ENCODE assay signal across 1 cellular context in the genomic region with DNA sequence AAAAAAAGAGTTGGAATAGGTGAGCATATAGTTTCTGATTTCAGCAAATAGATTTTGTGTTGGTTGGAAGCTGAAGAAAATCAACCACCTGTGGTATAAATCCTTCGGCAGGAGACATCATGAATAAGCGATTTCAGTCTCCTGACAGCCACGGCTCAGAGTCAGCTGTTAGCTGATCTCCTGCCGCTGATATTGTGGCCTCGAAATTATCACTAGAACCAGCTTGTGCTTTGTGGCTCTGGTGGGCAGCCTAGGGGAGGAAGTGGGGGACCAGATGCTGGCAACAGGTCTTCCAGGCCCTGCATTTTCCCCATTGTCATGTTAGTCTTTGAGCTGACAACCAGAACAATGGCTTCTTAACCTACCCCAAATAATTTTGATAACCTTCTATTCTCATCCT.
A peak's percentile ranks its signal among the peaks of the same experiment; 100 is the strongest.
TF ChIP-seq lines count a peak whose summit lies in the region.

No MANE protein-coding gene starts in this region.

TF ChIP-seq in K562, 482 proteins besides CTCF, POLR2A, EP300 and RAD21 (continued from another document and continues in another):
- TF ChIP-seq, protein P1, sequence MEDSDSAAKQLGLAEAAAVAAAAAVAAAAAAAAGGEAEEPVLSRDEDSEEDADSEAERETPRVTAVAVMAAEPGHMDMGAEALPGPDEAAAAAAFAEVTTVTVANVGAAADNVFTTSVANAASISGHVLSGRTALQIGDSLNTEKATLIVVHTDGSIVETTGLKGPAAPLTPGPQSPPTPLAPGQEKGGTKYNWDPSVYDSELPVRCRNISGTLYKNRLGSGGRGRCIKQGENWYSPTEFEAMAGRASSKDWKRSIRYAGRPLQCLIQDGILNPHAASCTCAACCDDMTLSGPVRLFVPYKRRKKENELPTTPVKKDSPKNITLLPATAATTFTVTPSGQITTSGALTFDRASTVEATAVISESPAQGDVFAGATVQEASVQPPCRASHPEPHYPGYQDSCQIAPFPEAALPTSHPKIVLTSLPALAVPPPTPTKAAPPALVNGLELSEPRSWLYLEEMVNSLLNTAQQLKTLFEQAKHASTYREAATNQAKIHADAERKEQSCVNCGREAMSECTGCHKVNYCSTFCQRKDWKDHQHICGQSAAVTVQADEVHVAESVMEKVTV (CRISPR knock-in tag; IDR thresholded peaks at IDR 0.05): no peak
- TF ChIP-seq MYNN (IDR thresholded peaks at IDR 0.05) (peak; percentile 55; the same call in 1 of the 2 replicates), MYNN (CRISPR knock-in tag; IDR thresholded peaks at IDR 0.05) (no peak), ZFX (CRISPR knock-in tag; IDR thresholded peaks at IDR 0.05) (no peak), MIER1 (IDR thresholded peaks at IDR 0.05; ENCODE audit: low read depth) (no peak), KDM2B (CRISPR knock-in tag; IDR thresholded peaks at IDR 0.05) (no peak), GTF2A2 (tag; IDR thresholded peaks at IDR 0.05) (no peak), CBX3 (IDR thresholded peaks at IDR 0.05; ENCODE audit: borderline replicate concordance in 1 of 2, low read length in 2 of 2) (no peak), DACH1 (IDR thresholded peaks at IDR 0.05; ENCODE audit: partially characterized antibody) (peak; percentile 53), HDAC3 (IDR thresholded peaks at IDR 0.05; ENCODE audit: borderline replicate concordance, partially characterized antibody) (no peak), YBX1 (IDR thresholded peaks at IDR 0.05) (no peak), PTTG1 (tag; IDR thresholded peaks at IDR 0.05; ENCODE audit: low read depth) (no peak), PHB2 (IDR thresholded peaks at IDR 0.05; ENCODE audit: low read depth) (no peak), ZEB2 (IDR thresholded peaks at IDR 0.05) (no peak), EWSR1 (IDR thresholded peaks at IDR 0.05; ENCODE audit: borderline replicate concordance, low read depth, partially characterized antibody) (no peak), LCOR (CRISPR knock-in tag; IDR thresholded peaks at IDR 0.05) (peak; percentile 49; the same call in 1 of the 2 replicates), SRF (CRISPR knock-in tag; IDR thresholded peaks at IDR 0.05) (no peak), MEIS2 (IDR thresholded peaks at IDR 0.05; ENCODE audit: partially characterized antibody) (peak; percentile 91), MEF2D (tag; conservative IDR thresholded peaks at IDR 0.05; ENCODE audit: low read depth) (no peak), KHSRP (IDR thresholded peaks at IDR 0.05) (no peak), CEBPG (CRISPR knock-in tag; IDR thresholded peaks at IDR 0.05) (no peak), CEBPG (tag; conservative IDR thresholded peaks at IDR 0.05 in 1 of 2, IDR thresholded peaks at IDR 0.05 in 1 of 2) (no peak), ZFP36 (IDR thresholded peaks at IDR 0.05; ENCODE audit: low read depth, low read length, partially characterized antibody) (no peak)
- TF ChIP-seq, protein P2, sequence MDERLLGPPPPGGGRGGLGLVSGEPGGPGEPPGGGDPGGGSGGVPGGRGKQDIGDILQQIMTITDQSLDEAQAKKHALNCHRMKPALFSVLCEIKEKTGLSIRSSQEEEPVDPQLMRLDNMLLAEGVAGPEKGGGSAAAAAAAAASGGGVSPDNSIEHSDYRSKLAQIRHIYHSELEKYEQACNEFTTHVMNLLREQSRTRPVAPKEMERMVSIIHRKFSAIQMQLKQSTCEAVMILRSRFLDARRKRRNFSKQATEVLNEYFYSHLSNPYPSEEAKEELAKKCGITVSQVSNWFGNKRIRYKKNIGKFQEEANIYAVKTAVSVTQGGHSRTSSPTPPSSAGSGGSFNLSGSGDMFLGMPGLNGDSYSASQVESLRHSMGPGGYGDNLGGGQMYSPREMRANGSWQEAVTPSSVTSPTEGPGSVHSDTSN (CRISPR knock-in tag; IDR thresholded peaks at IDR 0.05; ENCODE audit: low read depth): no peak
- TF ChIP-seq, protein P2 (tag; conservative IDR thresholded peaks at IDR 0.05; ENCODE audit: low read depth): peak; percentile 71
- TF ChIP-seq, protein P3, sequence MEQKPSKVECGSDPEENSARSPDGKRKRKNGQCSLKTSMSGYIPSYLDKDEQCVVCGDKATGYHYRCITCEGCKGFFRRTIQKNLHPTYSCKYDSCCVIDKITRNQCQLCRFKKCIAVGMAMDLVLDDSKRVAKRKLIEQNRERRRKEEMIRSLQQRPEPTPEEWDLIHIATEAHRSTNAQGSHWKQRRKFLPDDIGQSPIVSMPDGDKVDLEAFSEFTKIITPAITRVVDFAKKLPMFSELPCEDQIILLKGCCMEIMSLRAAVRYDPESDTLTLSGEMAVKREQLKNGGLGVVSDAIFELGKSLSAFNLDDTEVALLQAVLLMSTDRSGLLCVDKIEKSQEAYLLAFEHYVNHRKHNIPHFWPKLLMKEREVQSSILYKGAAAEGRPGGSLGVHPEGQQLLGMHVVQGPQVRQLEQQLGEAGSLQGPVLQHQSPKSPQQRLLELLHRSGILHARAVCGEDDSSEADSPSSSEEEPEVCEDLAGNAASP (IDR thresholded peaks at IDR 0.05): no peak
- TF ChIP-seq, protein P4, sequence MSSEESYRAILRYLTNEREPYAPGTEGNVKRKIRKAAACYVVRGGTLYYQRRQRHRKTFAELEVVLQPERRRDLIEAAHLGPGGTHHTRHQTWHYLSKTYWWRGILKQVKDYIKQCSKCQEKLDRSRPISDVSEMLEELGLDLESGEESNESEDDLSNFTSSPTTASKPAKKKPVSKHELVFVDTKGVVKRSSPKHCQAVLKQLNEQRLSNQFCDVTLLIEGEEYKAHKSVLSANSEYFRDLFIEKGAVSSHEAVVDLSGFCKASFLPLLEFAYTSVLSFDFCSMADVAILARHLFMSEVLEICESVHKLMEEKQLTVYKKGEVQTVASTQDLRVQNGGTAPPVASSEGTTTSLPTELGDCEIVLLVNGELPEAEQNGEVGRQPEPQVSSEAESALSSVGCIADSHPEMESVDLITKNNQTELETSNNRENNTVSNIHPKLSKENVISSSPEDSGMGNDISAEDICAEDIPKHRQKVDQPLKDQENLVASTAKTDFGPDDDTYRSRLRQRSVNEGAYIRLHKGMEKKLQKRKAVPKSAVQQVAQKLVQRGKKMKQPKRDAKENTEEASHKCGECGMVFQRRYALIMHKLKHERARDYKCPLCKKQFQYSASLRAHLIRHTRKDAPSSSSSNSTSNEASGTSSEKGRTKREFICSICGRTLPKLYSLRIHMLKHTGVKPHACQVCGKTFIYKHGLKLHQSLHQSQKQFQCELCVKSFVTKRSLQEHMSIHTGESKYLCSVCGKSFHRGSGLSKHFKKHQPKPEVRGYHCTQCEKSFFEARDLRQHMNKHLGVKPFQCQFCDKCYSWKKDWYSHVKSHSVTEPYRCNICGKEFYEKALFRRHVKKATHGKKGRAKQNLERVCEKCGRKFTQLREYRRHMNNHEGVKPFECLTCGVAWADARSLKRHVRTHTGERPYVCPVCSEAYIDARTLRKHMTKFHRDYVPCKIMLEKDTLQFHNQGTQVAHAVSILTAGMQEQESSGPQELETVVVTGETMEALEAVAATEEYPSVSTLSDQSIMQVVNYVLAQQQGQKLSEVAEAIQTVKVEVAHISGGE (CRISPR knock-in tag; IDR thresholded peaks at IDR 0.05): 0 out of 6 replicates have a peak, but pooled peaks of 1 of the 3 experiments have one; percentile 36
- TF ChIP-seq, protein P5, sequence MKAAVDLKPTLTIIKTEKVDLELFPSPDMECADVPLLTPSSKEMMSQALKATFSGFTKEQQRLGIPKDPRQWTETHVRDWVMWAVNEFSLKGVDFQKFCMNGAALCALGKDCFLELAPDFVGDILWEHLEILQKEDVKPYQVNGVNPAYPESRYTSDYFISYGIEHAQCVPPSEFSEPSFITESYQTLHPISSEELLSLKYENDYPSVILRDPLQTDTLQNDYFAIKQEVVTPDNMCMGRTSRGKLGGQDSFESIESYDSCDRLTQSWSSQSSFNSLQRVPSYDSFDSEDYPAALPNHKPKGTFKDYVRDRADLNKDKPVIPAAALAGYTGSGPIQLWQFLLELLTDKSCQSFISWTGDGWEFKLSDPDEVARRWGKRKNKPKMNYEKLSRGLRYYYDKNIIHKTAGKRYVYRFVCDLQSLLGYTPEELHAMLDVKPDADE (conservative IDR thresholded peaks at IDR 0.05; ENCODE audit: control insufficient read depth, low read depth, low read length): no peak
- TF ChIP-seq, protein P6, sequence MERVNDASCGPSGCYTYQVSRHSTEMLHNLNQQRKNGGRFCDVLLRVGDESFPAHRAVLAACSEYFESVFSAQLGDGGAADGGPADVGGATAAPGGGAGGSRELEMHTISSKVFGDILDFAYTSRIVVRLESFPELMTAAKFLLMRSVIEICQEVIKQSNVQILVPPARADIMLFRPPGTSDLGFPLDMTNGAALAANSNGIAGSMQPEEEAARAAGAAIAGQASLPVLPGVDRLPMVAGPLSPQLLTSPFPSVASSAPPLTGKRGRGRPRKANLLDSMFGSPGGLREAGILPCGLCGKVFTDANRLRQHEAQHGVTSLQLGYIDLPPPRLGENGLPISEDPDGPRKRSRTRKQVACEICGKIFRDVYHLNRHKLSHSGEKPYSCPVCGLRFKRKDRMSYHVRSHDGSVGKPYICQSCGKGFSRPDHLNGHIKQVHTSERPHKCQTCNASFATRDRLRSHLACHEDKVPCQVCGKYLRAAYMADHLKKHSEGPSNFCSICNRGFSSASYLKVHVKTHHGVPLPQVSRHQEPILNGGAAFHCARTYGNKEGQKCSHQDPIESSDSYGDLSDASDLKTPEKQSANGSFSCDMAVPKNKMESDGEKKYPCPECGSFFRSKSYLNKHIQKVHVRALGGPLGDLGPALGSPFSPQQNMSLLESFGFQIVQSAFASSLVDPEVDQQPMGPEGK (CRISPR knock-in tag; IDR thresholded peaks at IDR 0.05; ENCODE audit: borderline replicate concordance): peak; percentile 63; the same call in 1 of the 2 replicates
- TF ChIP-seq, protein P7, sequence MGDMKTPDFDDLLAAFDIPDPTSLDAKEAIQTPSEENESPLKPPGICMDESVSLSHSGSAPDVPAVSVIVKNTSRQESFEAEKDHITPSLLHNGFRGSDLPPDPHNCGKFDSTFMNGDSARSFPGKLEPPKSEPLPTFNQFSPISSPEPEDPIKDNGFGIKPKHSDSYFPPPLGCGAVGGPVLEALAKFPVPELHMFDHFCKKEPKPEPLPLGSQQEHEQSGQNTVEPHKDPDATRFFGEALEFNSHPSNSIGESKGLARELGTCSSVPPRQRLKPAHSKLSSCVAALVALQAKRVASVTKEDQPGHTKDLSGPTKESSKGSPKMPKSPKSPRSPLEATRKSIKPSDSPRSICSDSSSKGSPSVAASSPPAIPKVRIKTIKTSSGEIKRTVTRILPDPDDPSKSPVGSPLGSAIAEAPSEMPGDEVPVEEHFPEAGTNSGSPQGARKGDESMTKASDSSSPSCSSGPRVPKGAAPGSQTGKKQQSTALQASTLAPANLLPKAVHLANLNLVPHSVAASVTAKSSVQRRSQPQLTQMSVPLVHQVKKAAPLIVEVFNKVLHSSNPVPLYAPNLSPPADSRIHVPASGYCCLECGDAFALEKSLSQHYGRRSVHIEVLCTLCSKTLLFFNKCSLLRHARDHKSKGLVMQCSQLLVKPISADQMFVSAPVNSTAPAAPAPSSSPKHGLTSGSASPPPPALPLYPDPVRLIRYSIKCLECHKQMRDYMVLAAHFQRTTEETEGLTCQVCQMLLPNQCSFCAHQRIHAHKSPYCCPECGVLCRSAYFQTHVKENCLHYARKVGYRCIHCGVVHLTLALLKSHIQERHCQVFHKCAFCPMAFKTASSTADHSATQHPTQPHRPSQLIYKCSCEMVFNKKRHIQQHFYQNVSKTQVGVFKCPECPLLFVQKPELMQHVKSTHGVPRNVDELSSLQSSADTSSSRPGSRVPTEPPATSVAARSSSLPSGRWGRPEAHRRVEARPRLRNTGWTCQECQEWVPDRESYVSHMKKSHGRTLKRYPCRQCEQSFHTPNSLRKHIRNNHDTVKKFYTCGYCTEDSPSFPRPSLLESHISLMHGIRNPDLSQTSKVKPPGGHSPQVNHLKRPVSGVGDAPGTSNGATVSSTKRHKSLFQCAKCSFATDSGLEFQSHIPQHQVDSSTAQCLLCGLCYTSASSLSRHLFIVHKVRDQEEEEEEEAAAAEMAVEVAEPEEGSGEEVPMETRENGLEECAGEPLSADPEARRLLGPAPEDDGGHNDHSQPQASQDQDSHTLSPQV (IDR thresholded peaks at IDR 0.05): no peak
- TF ChIP-seq, protein P8, sequence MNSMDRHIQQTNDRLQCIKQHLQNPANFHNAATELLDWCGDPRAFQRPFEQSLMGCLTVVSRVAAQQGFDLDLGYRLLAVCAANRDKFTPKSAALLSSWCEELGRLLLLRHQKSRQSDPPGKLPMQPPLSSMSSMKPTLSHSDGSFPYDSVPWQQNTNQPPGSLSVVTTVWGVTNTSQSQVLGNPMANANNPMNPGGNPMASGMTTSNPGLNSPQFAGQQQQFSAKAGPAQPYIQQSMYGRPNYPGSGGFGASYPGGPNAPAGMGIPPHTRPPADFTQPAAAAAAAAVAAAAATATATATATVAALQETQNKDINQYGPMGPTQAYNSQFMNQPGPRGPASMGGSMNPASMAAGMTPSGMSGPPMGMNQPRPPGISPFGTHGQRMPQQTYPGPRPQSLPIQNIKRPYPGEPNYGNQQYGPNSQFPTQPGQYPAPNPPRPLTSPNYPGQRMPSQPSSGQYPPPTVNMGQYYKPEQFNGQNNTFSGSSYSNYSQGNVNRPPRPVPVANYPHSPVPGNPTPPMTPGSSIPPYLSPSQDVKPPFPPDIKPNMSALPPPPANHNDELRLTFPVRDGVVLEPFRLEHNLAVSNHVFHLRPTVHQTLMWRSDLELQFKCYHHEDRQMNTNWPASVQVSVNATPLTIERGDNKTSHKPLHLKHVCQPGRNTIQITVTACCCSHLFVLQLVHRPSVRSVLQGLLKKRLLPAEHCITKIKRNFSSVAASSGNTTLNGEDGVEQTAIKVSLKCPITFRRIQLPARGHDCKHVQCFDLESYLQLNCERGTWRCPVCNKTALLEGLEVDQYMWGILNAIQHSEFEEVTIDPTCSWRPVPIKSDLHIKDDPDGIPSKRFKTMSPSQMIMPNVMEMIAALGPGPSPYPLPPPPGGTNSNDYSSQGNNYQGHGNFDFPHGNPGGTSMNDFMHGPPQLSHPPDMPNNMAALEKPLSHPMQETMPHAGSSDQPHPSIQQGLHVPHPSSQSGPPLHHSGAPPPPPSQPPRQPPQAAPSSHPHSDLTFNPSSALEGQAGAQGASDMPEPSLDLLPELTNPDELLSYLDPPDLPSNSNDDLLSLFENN (IDR thresholded peaks at IDR 0.05; ENCODE audit: low read depth in 2 of 2, low read length in 2 of 2): no peak
- TF ChIP-seq, protein P9, sequence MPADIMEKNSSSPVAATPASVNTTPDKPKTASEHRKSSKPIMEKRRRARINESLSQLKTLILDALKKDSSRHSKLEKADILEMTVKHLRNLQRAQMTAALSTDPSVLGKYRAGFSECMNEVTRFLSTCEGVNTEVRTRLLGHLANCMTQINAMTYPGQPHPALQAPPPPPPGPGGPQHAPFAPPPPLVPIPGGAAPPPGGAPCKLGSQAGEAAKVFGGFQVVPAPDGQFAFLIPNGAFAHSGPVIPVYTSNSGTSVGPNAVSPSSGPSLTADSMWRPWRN (IDR thresholded peaks at IDR 0.05; ENCODE audit: low read depth): 0 out of 2 replicates have a peak, but pooled peaks have one; percentile 52
